In genomic region chr15:74798388-74799254, GRCh38 we compare ENCODE assay signal across 1 cellular context.
TF ChIP-seq lines count a peak whose summit lies in the region.

No MANE protein-coding gene starts in this region.

TF ChIP-seq in K562, 482 proteins besides CTCF, POLR2A, EP300 and RAD21:
- TF ChIP-seq CUX1 (CRISPR knock-in tag; IDR thresholded peaks at IDR 0.05) (no peak), EGR1 (conservative IDR thresholded peaks at IDR 0.05) (0 out of 2 replicates have a peak, but pooled peaks have one; percentile 6), POLR2G (IDR thresholded peaks at IDR 0.05; ENCODE audit: low read depth, low read length) (0 out of 2 replicates have a peak, but pooled peaks have one; percentile 32)
